Comparison of ENCODE assay signal across 8 cellular contexts in genomic region chr3:71581981-71582611, GRCh38. TPM values are rescaled to one million over a fixed set of nuclear protein-coding genes. Genes with fewer than 3 reads are reported as not detected.
A peak's percentile ranks its signal among the peaks of the same experiment; 100 is the strongest.
DNase-seq lines count a peak whose midpoint lies in the region; ATAC-seq and TF ChIP-seq lines count a peak whose summit lies in the region.

No MANE protein-coding gene starts in this region.

- H4K20me1 ChIP-seq in SK-N-SH (ENCODE audit: insufficient read depth) = no peaks in the 10 kb centered on the region

- H3K4me2 ChIP-seq in SK-N-SH (peak overlapping the region; percentile 88), parathyroid adenoma (ENCODE audit: low read length) (peak overlapping the region; percentile 98)

- H3K36me3 ChIP-seq in SK-N-SH (replicated peaks in 1 of 2; ENCODE audit: control insufficient read depth in 1 of 2, insufficient read depth in 2 of 2, low read length in 1 of 2) = peaks cover 3 to 13% of the 10 kb centered on the region in 2 experiments
- no peaks in the 10 kb centered on the region for H3K36me3 ChIP-seq in parathyroid adenoma (ENCODE audit: control insufficient read depth, insufficient read depth, low read length)
- H3K36me3 ChIP-seq in upper lobe of right lung = no peaks in the 10 kb centered on the region

- DNase-seq in NCI-H1436 (lab: John Stamatoyannopoulos, UW) = peak; percentile 30
- DNase-seq in NCI-H1436 treated with DMSO at 0.1 percent for 48 hours (lab: John Stamatoyannopoulos, UW) = no peak
- DNase-seq in SK-N-SH = peak; percentile 68
- peak; percentile 65 for DNase-seq in left cardiac atrium
- peak; percentile 87 for DNase-seq in upper lobe of right lung
- DNase-seq in DMS153 treated with DMSO at 0.1 percent for 48 hours (lab: John Stamatoyannopoulos, UW; ENCODE audit: unreplicated experiment) = no peak

- H3K27ac ChIP-seq in SK-N-SH (ENCODE audit: low read depth in 2 of 2, low read length in 1 of 2) (peak overlapping the region; percentile 89 to 92), adipose tissue (ENCODE audit: low read depth, low read length) (peak overlapping the region; percentile 17), parathyroid adenoma (peak overlapping the region; percentile 52), upper lobe of right lung (peak overlapping the region; percentile 96)

- H3K9me3 ChIP-seq in SK-N-SH (no peaks in the 10 kb centered on the region), parathyroid adenoma (ENCODE audit: control insufficient read depth, low read length) (no peaks in the 10 kb centered on the region), upper lobe of right lung (no peaks in the 10 kb centered on the region)

- no peaks in the 10 kb centered on the region for H3K9me2 ChIP-seq in SK-N-SH

- peaks cover 45% of the 10 kb centered on the region for H3F3A ChIP-seq in SK-N-SH (replicated peaks; ENCODE audit: insufficient read depth)

- ATAC-seq in left cardiac atrium (peak; percentile 20 to 38), upper lobe of right lung (peak; percentile 52)

- no peak for TF ChIP-seq EP300 in SK-N-SH (IDR thresholded peaks at IDR 0.05; ENCODE audit: borderline replicate concordance in 1 of 2, low read depth in 1 of 2, low read length in 1 of 2)

- no peak overlapping the region for H2AFZ ChIP-seq in SK-N-SH (ENCODE audit: low read depth)
- H2AFZ ChIP-seq in parathyroid adenoma = peak overlapping the region; percentile 79

- no peak for TF ChIP-seq CTCF in SK-N-SH (IDR thresholded peaks at IDR 0.05)
- no peak for TF ChIP-seq CTCF in parathyroid adenoma (IDR thresholded peaks at IDR 0.05)
- TF ChIP-seq CTCF in upper lobe of right lung (IDR thresholded peaks at IDR 0.05) = no peak

- H3K27me3 ChIP-seq in SK-N-SH (ENCODE audit: insufficient read depth) (no peaks in the 10 kb centered on the region), parathyroid adenoma (ENCODE audit: control insufficient read depth, insufficient read depth, low read length) (no peaks in the 10 kb centered on the region), upper lobe of right lung (no peaks in the 10 kb centered on the region)

- no peak for TF ChIP-seq RAD21 in SK-N-SH (IDR thresholded peaks at IDR 0.05; ENCODE audit: low read length)

- H3K9ac ChIP-seq in SK-N-SH (peak overlapping the region; percentile 96), parathyroid adenoma (peak overlapping the region; percentile 49)

- H3K4me1 ChIP-seq in SK-N-SH (ENCODE audit: control insufficient read depth in 1 of 2, insufficient read depth in 2 of 2, low read depth in 1 of 2, low read length in 1 of 2) (peaks cover 10 to 16% of the 10 kb centered on the region in 2 experiments; a peak in 3 of 4 replicates), parathyroid adenoma (peaks cover 3% of the 10 kb centered on the region), upper lobe of right lung (peaks cover 36% of the 10 kb centered on the region)

- H3K4me3 ChIP-seq in SK-N-SH (ENCODE audit: low read depth in 2 of 2, low read length in 1 of 2) (peak overlapping the region; percentile 75 to 86), parathyroid adenoma (ENCODE audit: low read depth, low read length) (peak overlapping the region; percentile 82), upper lobe of right lung (peak overlapping the region; percentile 88)

- intact Hi-C loops in left cardiac atrium (cut with DNase I) (loop anchor here in 1 of 2 donors (10.0 kb wide), 5 partner anchors 187 to 1047 kb away; no protein-coding TSS in a partner anchor), upper lobe of right lung (cut with DNase I) (loop anchor here (10.0 kb wide), 1 partner anchor 527 kb away; no protein-coding TSS in a partner anchor)

- CTCF ChIA-PET in SK-N-SH (lab: Yijun Ruan, JAX) = interaction anchor here (0.7 to 2.1 kb wide), 7 partner anchors 9 to 1032 kb away, joined by 3 to 5 read pairs (median 3); no protein-coding TSS in a partner anchor

- peaks cover 95% of the 10 kb centered on the region for H3K79me2 ChIP-seq in SK-N-SH (ENCODE audit: insufficient read depth)
- H3K79me2 ChIP-seq in parathyroid adenoma = no peaks in the 10 kb centered on the region

- POLR2A ChIA-PET in SK-N-SH (lab: Yijun Ruan, JAX) = interaction anchor here (0.9 kb wide), 1 partner anchor 518 kb away, joined by 3 read pairs; no protein-coding TSS in a partner anchor

- 1% methylated on average over 51 of the region's 62 CpGs for WGBS in SK-N-SH (ENCODE audit: low lambda C conversion rate)
- 0% methylated on average over 53 to 62 of the region's 62 CpGs for WGBS in adipose tissue, 3 donors

TF ChIP-seq in SK-N-SH, 30 proteins besides CTCF, POLR2A, EP300 and RAD21 (continues in another document):
- TF ChIP-seq TEAD4 (IDR thresholded peaks at IDR 0.05; ENCODE audit: borderline replicate concordance, insufficient read depth) (no peak), FOXJ3 (CRISPR knock-in tag; IDR thresholded peaks at IDR 0.05) (no peak), USF1 (IDR thresholded peaks at IDR 0.05; ENCODE audit: borderline replicate concordance, low read depth) (no peak), FOSL2 (IDR thresholded peaks at IDR 0.05; ENCODE audit: borderline replicate concordance, low read depth) (no peak), EZH2phosphoT487 (IDR thresholded peaks at IDR 0.05; ENCODE audit: borderline replicate concordance, low read depth) (no peak), MXI1 (IDR thresholded peaks at IDR 0.05; ENCODE audit: low read depth, low read length) (no peak), YY1 (IDR thresholded peaks at IDR 0.05; ENCODE audit: low read depth) (no peak), CHD2 (IDR thresholded peaks at IDR 0.05; ENCODE audit: low read length, partially characterized antibody) (no peak), POLR2AphosphoS5 (IDR thresholded peaks at IDR 0.05; ENCODE audit: low read depth, low read length) (no peak), RXRA (IDR thresholded peaks at IDR 0.05; ENCODE audit: borderline replicate concordance, low read depth) (no peak), NRF1 (IDR thresholded peaks at IDR 0.05; ENCODE audit: low read depth, low read length) (no peak), ELF1 (IDR thresholded peaks at IDR 0.05) (no peak), MAX (IDR thresholded peaks at IDR 0.05; ENCODE audit: low read depth) (peak; percentile 12), GATA2 (CRISPR knock-in tag; IDR thresholded peaks at IDR 0.05) (no peak), SMC3 (IDR thresholded peaks at IDR 0.05; ENCODE audit: low read depth, low read length) (no peak), JUND (IDR thresholded peaks at IDR 0.05) (no peak), IRF3 (IDR thresholded peaks at IDR 0.05; ENCODE audit: low read depth, low read length) (no peak), ZBTB33 (IDR thresholded peaks at IDR 0.05; ENCODE audit: borderline replicate concordance, low read depth) (no peak), TAF1 (IDR thresholded peaks at IDR 0.05; ENCODE audit: borderline replicate concordance, low read depth, low read length) (peak; percentile 4; the same call in 1 of the 2 replicates), FOXM1 (IDR thresholded peaks at IDR 0.05; ENCODE audit: low read depth) (no peak), NFIC (IDR thresholded peaks at IDR 0.05; ENCODE audit: borderline replicate concordance) (no peak), GABPA (IDR thresholded peaks at IDR 0.05; ENCODE audit: low read depth) (no peak)

RNA-seq across cellular contexts. Expression of gene FOXP1, which starts 1.4 kb away (rescaled TPM):
- 8.8 and 10.5 TPM in 2 replicates for polyA plus RNA-seq in SK-N-SH (2012; rRNA removed)
- polyA plus RNA-seq in SK-N-SH (2012; cell fraction: cytosol; rRNA removed) = 5.7 and 6.3 TPM in 2 replicates
- 10.3 and 11.2 TPM in 2 replicates for polyA plus RNA-seq in SK-N-SH (2012; cell fraction: nucleus; rRNA removed)
- 10 to 100 TPM in 2 of 3 donors, 1 to 10 TPM in 1; 6.3 to 19.2 (median 11.4) TPM for polyA plus RNA-seq in adipose tissue
- 10 to 100 TPM; 42.1 to 50.0 TPM for total RNA-seq in left cardiac atrium
- total RNA-seq in upper lobe of right lung = 140 TPM

Comparison
In these comparisons a context has a peak if more than half of its experiments do, and no peak if none do; other contexts are left out.
1. DNase-seq: peak in NCI-H1436 (single experiment), SK-N-SH (single experiment), left cardiac atrium (single experiment) and upper lobe of right lung (single experiment); none in NCI-H1436 treated with DMSO at 0.1 percent for 48 hours (single experiment) and DMS153 treated with DMSO at 0.1 percent for 48 hours (single experiment).
2. H3K27ac ChIP-seq: peak in every context shown above with its lines; median percentile 96 in upper lobe of right lung; 90 in SK-N-SH; 52 in parathyroid adenoma; 17 in adipose tissue.
3. Peak in every context shown above with its lines, with median percentiles within 50 percentile points of each other: H3K4me3 ChIP-seq.